ENCODE assay signal across 12 cellular contexts in genomic region chr4:3340703-3341088, GRCh38. TPM values are rescaled to one million over a fixed set of nuclear protein-coding genes. Genes with fewer than 3 reads are reported as not detected.
DNase-seq lines count a peak whose midpoint lies in the region; ATAC-seq and TF ChIP-seq lines count a peak whose summit lies in the region.
"Had no signal": no experiment of that assay in that cellular context is flagged by ENCODE, and none has a peak within 500 bp of the region (broad histone marks: within the 10 kb centered on the region; RNA-seq: fewer than 3 reads in every experiment).

No MANE protein-coding gene starts in this region.

- no peaks in the 10 kb centered on the region for H3K9me3 ChIP-seq in right cardiac atrium (ENCODE audit: control insufficient read depth, low read length)

- intact Hi-C loops in right cardiac atrium (cut with DNase I) (no loop called here), Calu3 (cut with micrococcal nuclease; ENCODE audit: unreplicated experiment) (no loop called here)

- no peak overlapping the region for H3K4me3 Mint-ChIP-seq in Calu3 (ENCODE audit: low read depth, unreplicated experiment)

- TF ChIP-seq CTCF in 22Rv1 (IDR thresholded peaks at IDR 0.05), result peak; percentile 71
- TF ChIP-seq CTCF in LNCAP (IDR thresholded peaks at IDR 0.05), result peak; percentile 73
- TF ChIP-seq CTCF in Calu3 (IDR thresholded peaks at IDR 0.05; ENCODE audit: unreplicated experiment), result no peak

- no peaks in the 10 kb centered on the region for H3K4me1 ChIP-seq in right cardiac atrium (ENCODE audit: control insufficient read depth, insufficient read depth, low read length)

- H3K36me3 Mint-ChIP-seq in Calu3 (ENCODE audit: insufficient read depth, unreplicated experiment), result peaks cover 4% of the 10 kb centered on the region

- CTCF ChIA-PET in Calu3 (lab: Charles Lee), result no interaction called here

- in situ Hi-C loops in SK-MEL-5 (cut with HindIII; ENCODE audit: low pct_unique_long_range_greater_than_20kb, low sequenced_read_pairs), result no loop called here

- no TSS peak for BruUV-seq in Calu3 (replicated peaks; lab: Mats Ljungman, UMichigan)

- DNase-seq in SK-MEL-5 (ENCODE audit: low read depth, low spot score), result peak; percentile 5
- DNase-seq in right cardiac atrium, result peak in 2 of 3 donors; percentile 75 to 79
- no peak for DNase-seq in SW 1271 (lab: John Stamatoyannopoulos, UW)
- DNase-seq in Calu3, result no peak
- no peak for DNase-seq in activated gamma-delta T cell (lab: John Stamatoyannopoulos, UW)
- DNase-seq: AML-193, NCI-H1694 treated with DMSO at 0.1 percent for 48 hours, occipital lobe had no signal

- no peak overlapping the region for H3K4me3 ChIP-seq in right cardiac atrium (ENCODE audit: low read length)

- H3K27ac Mint-ChIP-seq in Calu3 (ENCODE audit: unreplicated experiment), result no peak overlapping the region

- peak; percentile 6 to 25 for ATAC-seq in right cardiac atrium
- no peak for ATAC-seq in GM21737 (IDR thresholded peaks at IDR 0.05; ENCODE audit: unreplicated experiment)

- no peaks in the 10 kb centered on the region for H3K27me3 ChIP-seq in right cardiac atrium (ENCODE audit: control insufficient read depth, insufficient read depth)

- H3K9me3 Mint-ChIP-seq in Calu3 (ENCODE audit: low read depth, unreplicated experiment), result no peaks in the 10 kb centered on the region

- H3K4me1 Mint-ChIP-seq in Calu3 (ENCODE audit: low read depth, unreplicated experiment), result no peaks in the 10 kb centered on the region

- 90% methylated on average over 16 of the region's 16 CpGs for WGBS in right cardiac atrium

- H3K27ac ChIP-seq in 22Rv1 (no peak overlapping the region), right cardiac atrium (ENCODE audit: low read length) (no peak overlapping the region)
- H3K27ac ChIP-seq: epithelial cell of prostate had no signal

- H3K27me3 Mint-ChIP-seq in Calu3 (ENCODE audit: unreplicated experiment), result no peaks in the 10 kb centered on the region

RNA-seq across cellular contexts. Expression of gene RGS12, which starts 47.9 kb away (rescaled TPM):
- total RNA-seq in SK-MEL-5 (2014; rRNA removed; shearing (Covaris generic)), result 3.9 and 4.8 TPM in 2 replicates
- 6.1 and 6.6 TPM in 2 replicates for polyA plus RNA-seq in SK-MEL-5 (2015; cell fraction: cytosol; rRNA removed)
- polyA plus RNA-seq in SK-MEL-5 (2015; cell fraction: nucleus; rRNA removed), result 19.9 and 22.7 TPM in 2 replicates
- total RNA-seq in right cardiac atrium, result 10 to 100 TPM; 11.6 to 18.2 (median 14.6) TPM
- polyA plus RNA-seq in right cardiac atrium, result 20.8 TPM
- total RNA-seq in Calu3 (2022), result 11.1 and 13.9 TPM in 2 replicates

Comparison
In these comparisons a context has a peak if more than half of its experiments do, and no peak if none do; other contexts are left out.
1. DNase-seq: peak in SK-MEL-5 (single experiment) and right cardiac atrium (2 of 3); none in SW 1271 (0 of 2), Calu3 (single experiment) and activated gamma-delta T cell (single experiment).